Comparison of ENCODE assay signal across 8 cellular contexts in the genomic region with DNA sequence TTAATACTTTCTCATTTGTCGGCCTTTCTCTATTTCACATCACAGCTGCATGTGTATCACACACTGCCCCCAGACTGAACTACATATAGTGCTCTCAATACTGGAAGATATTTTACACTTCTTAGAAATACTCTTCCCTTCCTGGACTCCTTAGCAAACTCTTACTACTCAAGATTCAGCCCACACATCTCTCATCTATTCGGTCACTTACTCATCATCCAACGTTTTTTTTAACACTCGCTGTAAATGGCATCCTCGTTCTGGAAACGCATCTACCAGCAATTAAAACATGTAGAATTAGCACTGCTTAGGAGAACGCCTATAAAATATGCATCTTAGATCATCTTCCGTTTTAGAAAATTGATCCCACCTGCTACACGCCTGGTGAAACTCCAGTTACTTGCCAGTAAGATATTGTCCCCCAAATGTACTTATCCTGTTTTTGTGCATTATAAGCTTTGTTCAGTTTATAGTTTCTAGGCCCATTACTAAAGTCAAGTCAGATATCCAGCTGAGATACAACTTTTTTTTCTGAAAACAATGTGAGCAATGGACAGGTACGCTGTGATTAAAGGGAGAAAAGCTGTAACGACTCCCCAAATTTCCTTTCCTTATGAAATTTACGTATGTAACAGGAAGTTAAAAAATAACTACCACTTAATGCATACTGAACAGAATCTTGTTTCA. TPM values are rescaled to one million over a fixed set of nuclear protein-coding genes. Genes with fewer than 3 reads are reported as not detected.
A peak's percentile ranks its signal among the peaks of the same experiment; 100 is the strongest.
DNase-seq lines count a peak whose midpoint lies in the region; ATAC-seq, FAIRE-seq and TF ChIP-seq lines count a peak whose summit lies in the region.

No MANE protein-coding gene starts in this region.

- FAIRE-seq in bronchial epithelial cell (lab: Jason Lieb, UNC), result no peak

- no peaks in the 10 kb centered on the region for H3F3A ChIP-seq in neural cell (ENCODE audit: insufficient read depth, low read length, poor library complexity, severe bottlenecking)

- H3K9me2 ChIP-seq in Karpas-422 (replicated peaks; ENCODE audit: insufficient read depth, low read length) (no peaks in the 10 kb centered on the region), neural cell (ENCODE audit: insufficient read depth, low read length) (no peaks in the 10 kb centered on the region)

- H2AFZ ChIP-seq in Karpas-422 (ENCODE audit: low read length) (0 out of 2 replicates have a peak overlapping the region, but pooled peaks have one; percentile 40), neural cell (ENCODE audit: low read depth, low read length) (no peak overlapping the region)

- DNase-seq in Karpas-422, result peak; percentile 49
- peak; percentile 38 for DNase-seq in bronchial epithelial cell (ENCODE audit: low read depth)
- no peak for DNase-seq in NCI-H82 treated with DMSO at 0.1 percent for 48 hours (lab: John Stamatoyannopoulos, UW; ENCODE audit: unreplicated experiment)
- DNase-seq in DMS114 treated with DMSO at 0.1 percent for 48 hours (lab: John Stamatoyannopoulos, UW; ENCODE audit: unreplicated experiment), result no peak

- H3K4me1 ChIP-seq in BLaER1 treated with 17β-estradiol and CSF1 and Interleukin-3, amounts not matched to agents 10 nM and 100 nM, result peaks cover 45 to 73% (median 65%) of the 10 kb centered on the region in 10 experiments
- peaks cover 57% of the 10 kb centered on the region for H3K4me1 ChIP-seq in Karpas-422 (ENCODE audit: low read length)

- no peaks in the 10 kb centered on the region for H3K9me3 ChIP-seq in BLaER1 treated with 17β-estradiol and CSF1 and Interleukin-3, amounts not matched to agents 10 nM and 100 nM (replicated peaks in 1 of 11)
- H3K9me3 ChIP-seq in Karpas-422 (ENCODE audit: low read length) (no peaks in the 10 kb centered on the region), neural cell (ENCODE audit: low read length) (no peaks in the 10 kb centered on the region)

- H3K36me3 ChIP-seq in BLaER1 treated with 17β-estradiol and CSF1 and Interleukin-3, amounts not matched to agents 10 nM and 100 nM, result peaks cover 0 to 11% (median 5%) of the 10 kb centered on the region in 11 experiments; a peak in 10 of 22 replicates
- H3K36me3 ChIP-seq in Karpas-422 (ENCODE audit: insufficient read depth, low read length), result peaks cover 2% of the 10 kb centered on the region; the same call in 1 of the 2 replicates
- no peaks in the 10 kb centered on the region for H3K36me3 ChIP-seq in bronchial epithelial cell (ENCODE audit: control insufficient read depth, insufficient read depth, low read length)
- H3K36me3 ChIP-seq in neural cell (ENCODE audit: insufficient read depth, low read length), result no peaks in the 10 kb centered on the region

- TF ChIP-seq CTCF in bronchial epithelial cell (IDR thresholded peaks at IDR 0.05; ENCODE audit: insufficient read depth, low read length, severe bottlenecking) (no peak), neural cell (IDR thresholded peaks at IDR 0.05; ENCODE audit: poor library complexity, severe bottlenecking) (no peak)

- TF ChIP-seq RAD21 in neural cell (conservative IDR thresholded peaks at IDR 0.05), result no peak

- peak overlapping the region; percentile 85 to 95 (median 90); a peak in 18 of 22 replicates for H3K9ac ChIP-seq in BLaER1 treated with 17β-estradiol and CSF1 and Interleukin-3, amounts not matched to agents 10 nM and 100 nM
- peak overlapping the region; percentile 76 for H3K9ac ChIP-seq in Karpas-422 (ENCODE audit: low read length)
- H3K9ac ChIP-seq in neural cell (ENCODE audit: low read length), result no peak overlapping the region

- no peaks in the 10 kb centered on the region for H4K20me1 ChIP-seq in BLaER1 treated with 17β-estradiol and CSF1 and Interleukin-3, amounts not matched to agents 10 nM and 100 nM
- H4K20me1 ChIP-seq in Karpas-422 (ENCODE audit: insufficient read depth, low read depth, low read length) (no peaks in the 10 kb centered on the region), neural cell (ENCODE audit: insufficient read depth) (no peaks in the 10 kb centered on the region)

- H3K79me2 ChIP-seq in Karpas-422 (ENCODE audit: low read length) (no peaks in the 10 kb centered on the region; the same call in 1 of the 2 replicates), neural cell (replicated peaks; ENCODE audit: insufficient read depth, low read length) (no peaks in the 10 kb centered on the region)

- peak overlapping the region; percentile 70 to 89 (median 80) for H3K4me3 ChIP-seq in BLaER1 treated with 17β-estradiol and CSF1 and Interleukin-3, amounts not matched to agents 10 nM and 100 nM
- peak overlapping the region; percentile 72 for H3K4me3 ChIP-seq in Karpas-422 (ENCODE audit: low read length)
- H3K4me3 ChIP-seq in bronchial epithelial cell (ENCODE audit: low read depth, low read length), result peak overlapping the region; percentile 79
- H3K4me3 ChIP-seq in neural cell (ENCODE audit: low read length), result peak overlapping the region; percentile 89

- H3K27ac ChIP-seq in BLaER1 treated with 17β-estradiol and CSF1 and Interleukin-3, amounts not matched to agents 10 nM and 100 nM, result peak overlapping the region in 10 of 11 experiments; percentile 89 to 94 (median 92); a peak in 18 of 22 replicates
- H3K27ac ChIP-seq in Karpas-422 (ENCODE audit: low read length) (peak overlapping the region; percentile 85), neural cell (ENCODE audit: low read length) (no peak overlapping the region)

- TF ChIP-seq EP300 in neural cell (conservative IDR thresholded peaks at IDR 0.05; ENCODE audit: poor library complexity, severe bottlenecking), result no peak

- H3K4me2 ChIP-seq in BLaER1 treated with 17β-estradiol and CSF1 and Interleukin-3, amounts not matched to agents 10 nM and 100 nM, result peak overlapping the region; percentile 86 to 99 (median 91)
- H3K4me2 ChIP-seq in Karpas-422 (ENCODE audit: low read depth, low read length, poor library complexity, severe bottlenecking), result peak overlapping the region; percentile 92
- H3K4me2 ChIP-seq in neural cell (ENCODE audit: low read length), result no peak overlapping the region

- ATAC-seq in HG03457 (IDR thresholded peaks at IDR 0.05; ENCODE audit: unreplicated experiment), result no peak
- ATAC-seq in HG03460 (IDR thresholded peaks at IDR 0.05; ENCODE audit: unreplicated experiment), result no peak

- no peaks in the 10 kb centered on the region for H3K27me3 ChIP-seq in BLaER1 treated with 17β-estradiol and CSF1 and Interleukin-3, amounts not matched to agents 10 nM and 100 nM
- H3K27me3 ChIP-seq in Karpas-422 (ENCODE audit: low read length) (no peaks in the 10 kb centered on the region), bronchial epithelial cell (ENCODE audit: control insufficient read depth, insufficient read depth, low read length) (no peaks in the 10 kb centered on the region), neural cell (ENCODE audit: insufficient read depth, low read depth, low read length) (no peaks in the 10 kb centered on the region)

TF ChIP-seq in neural cell, 6 proteins besides CTCF, POLR2A, EP300 and RAD21:
- TF ChIP-seq TAF1 (IDR thresholded peaks at IDR 0.05; ENCODE audit: low read depth), result no peak
- TF ChIP-seq, protein P1, sequence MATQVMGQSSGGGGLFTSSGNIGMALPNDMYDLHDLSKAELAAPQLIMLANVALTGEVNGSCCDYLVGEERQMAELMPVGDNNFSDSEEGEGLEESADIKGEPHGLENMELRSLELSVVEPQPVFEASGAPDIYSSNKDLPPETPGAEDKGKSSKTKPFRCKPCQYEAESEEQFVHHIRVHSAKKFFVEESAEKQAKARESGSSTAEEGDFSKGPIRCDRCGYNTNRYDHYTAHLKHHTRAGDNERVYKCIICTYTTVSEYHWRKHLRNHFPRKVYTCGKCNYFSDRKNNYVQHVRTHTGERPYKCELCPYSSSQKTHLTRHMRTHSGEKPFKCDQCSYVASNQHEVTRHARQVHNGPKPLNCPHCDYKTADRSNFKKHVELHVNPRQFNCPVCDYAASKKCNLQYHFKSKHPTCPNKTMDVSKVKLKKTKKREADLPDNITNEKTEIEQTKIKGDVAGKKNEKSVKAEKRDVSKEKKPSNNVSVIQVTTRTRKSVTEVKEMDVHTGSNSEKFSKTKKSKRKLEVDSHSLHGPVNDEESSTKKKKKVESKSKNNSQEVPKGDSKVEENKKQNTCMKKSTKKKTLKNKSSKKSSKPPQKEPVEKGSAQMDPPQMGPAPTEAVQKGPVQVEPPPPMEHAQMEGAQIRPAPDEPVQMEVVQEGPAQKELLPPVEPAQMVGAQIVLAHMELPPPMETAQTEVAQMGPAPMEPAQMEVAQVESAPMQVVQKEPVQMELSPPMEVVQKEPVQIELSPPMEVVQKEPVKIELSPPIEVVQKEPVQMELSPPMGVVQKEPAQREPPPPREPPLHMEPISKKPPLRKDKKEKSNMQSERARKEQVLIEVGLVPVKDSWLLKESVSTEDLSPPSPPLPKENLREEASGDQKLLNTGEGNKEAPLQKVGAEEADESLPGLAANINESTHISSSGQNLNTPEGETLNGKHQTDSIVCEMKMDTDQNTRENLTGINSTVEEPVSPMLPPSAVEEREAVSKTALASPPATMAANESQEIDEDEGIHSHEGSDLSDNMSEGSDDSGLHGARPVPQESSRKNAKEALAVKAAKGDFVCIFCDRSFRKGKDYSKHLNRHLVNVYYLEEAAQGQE (IDR thresholded peaks at IDR 0.05; ENCODE audit: borderline replicate concordance), result no peak
- TF ChIP-seq SMC3 (conservative IDR thresholded peaks at IDR 0.05; ENCODE audit: poor library complexity), result no peak
- no peak for TF ChIP-seq MXI1 (conservative IDR thresholded peaks at IDR 0.05; ENCODE audit: poor library complexity, severe bottlenecking)
- no peak for TF ChIP-seq EZH2 (IDR thresholded peaks at IDR 0.05; ENCODE audit: borderline replicate concordance, insufficient read depth, low read length, poor library complexity, severe bottlenecking)
- no peak for TF ChIP-seq POLR2AphosphoS5 (IDR thresholded peaks at IDR 0.05)

RNA-seq across cellular contexts. Expression of a gene that starts 1.0 kb away (rescaled TPM):
- 0.26 TPM in 1 of 2 replicates, not detected in the other for total RNA-seq in Karpas-422 (2014; rRNA removed; shearing (Covaris generic); ENCODE audit: low replicate concordance)
- 0.53 and 0.64 TPM in 2 replicates for total RNA-seq in bronchial epithelial cell
- polyA plus RNA-seq in neural cell, result 0.58 and 1.1 TPM in 2 replicates
- polyA minus RNA-seq in neural cell, result 1.2 and 2.4 TPM in 2 replicates

RNA-seq across cellular contexts. Expression of a gene that starts 1.9 kb away (rescaled TPM):
- 22.2 and 26.6 TPM in 2 replicates for total RNA-seq in Karpas-422 (2014; rRNA removed; shearing (Covaris generic); ENCODE audit: low replicate concordance)
- total RNA-seq in bronchial epithelial cell, result 8.4 and 8.6 TPM in 2 replicates
- polyA plus RNA-seq in neural cell, result 1.8 and 2.6 TPM in 2 replicates
- 0.97 and 2.8 TPM in 2 replicates for polyA minus RNA-seq in neural cell

RNA-seq across cellular contexts. Expression of a gene that starts 31.1 kb away (rescaled TPM):
- total RNA-seq in Karpas-422 (2014; rRNA removed; shearing (Covaris generic); ENCODE audit: low replicate concordance), result 13.4 and 19.0 TPM in 2 replicates
- total RNA-seq in bronchial epithelial cell, result 27.4 and 29.2 TPM in 2 replicates
- 38.9 and 39.7 TPM in 2 replicates for polyA plus RNA-seq in neural cell
- 51.2 and 51.9 TPM in 2 replicates for polyA minus RNA-seq in neural cell

Comparison
In these comparisons a context has a peak if more than half of its experiments do, and no peak if none do; other contexts are left out.
1. DNase-seq: peak in Karpas-422 (single experiment) and bronchial epithelial cell (single experiment); none in NCI-H82 treated with DMSO at 0.1 percent for 48 hours (single experiment) and DMS114 treated with DMSO at 0.1 percent for 48 hours (single experiment).
2. Peak in every context shown above with its lines, with median percentiles within 50 percentile points of each other: H3K4me3 ChIP-seq.